ENCODE assay signal across 1 cellular context in the genomic region with DNA sequence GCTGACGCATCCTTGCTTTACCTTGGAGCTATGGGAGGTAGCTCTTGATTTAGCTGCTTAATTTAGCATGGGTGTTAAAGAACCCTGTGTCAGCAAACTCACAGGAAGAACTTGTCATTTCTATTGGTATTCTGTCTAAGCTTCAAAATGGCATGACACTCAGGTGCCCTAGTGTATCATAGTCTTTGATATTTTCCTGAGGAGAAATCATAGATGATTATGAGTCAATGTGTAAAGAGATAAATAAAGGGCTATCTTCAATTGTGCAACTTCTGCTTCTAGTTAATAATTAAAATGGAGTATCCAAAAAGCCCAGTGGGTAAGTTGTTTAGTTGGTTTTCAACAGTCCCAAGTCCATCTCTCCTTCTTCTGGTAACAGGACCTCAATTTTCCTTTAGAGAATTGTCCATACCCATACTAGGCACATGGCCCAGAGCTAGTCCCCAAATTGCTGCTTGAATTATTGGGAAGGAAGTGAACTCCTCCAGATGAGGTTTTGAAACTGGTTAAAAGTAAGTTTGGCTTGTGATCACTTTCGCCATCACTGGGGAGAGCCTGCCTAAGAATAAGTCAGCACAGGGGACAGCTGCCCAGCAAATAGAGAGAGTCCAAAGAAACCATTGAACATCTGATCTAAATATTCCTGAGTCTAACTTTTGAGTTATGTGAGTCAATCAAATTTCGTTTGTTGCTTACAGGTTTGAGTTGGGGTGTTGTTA.
TF ChIP-seq lines count a peak whose summit lies in the region.

No MANE protein-coding gene starts in this region.

TF ChIP-seq in HepG2, 621 proteins besides CTCF, POLR2A, EP300 and RAD21 (continued from another document and continues in another):
- TF ChIP-seq, protein P1, sequence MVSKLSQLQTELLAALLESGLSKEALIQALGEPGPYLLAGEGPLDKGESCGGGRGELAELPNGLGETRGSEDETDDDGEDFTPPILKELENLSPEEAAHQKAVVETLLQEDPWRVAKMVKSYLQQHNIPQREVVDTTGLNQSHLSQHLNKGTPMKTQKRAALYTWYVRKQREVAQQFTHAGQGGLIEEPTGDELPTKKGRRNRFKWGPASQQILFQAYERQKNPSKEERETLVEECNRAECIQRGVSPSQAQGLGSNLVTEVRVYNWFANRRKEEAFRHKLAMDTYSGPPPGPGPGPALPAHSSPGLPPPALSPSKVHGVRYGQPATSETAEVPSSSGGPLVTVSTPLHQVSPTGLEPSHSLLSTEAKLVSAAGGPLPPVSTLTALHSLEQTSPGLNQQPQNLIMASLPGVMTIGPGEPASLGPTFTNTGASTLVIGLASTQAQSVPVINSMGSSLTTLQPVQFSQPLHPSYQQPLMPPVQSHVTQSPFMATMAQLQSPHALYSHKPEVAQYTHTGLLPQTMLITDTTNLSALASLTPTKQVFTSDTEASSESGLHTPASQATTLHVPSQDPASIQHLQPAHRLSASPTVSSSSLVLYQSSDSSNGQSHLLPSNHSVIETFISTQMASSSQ (IDR thresholded peaks at IDR 0.05; ENCODE audit: low read depth) = peak; percentile 99
- TF ChIP-seq, protein P1 (CRISPR knock-in tag; IDR thresholded peaks at IDR 0.05; ENCODE audit: borderline replicate concordance) = peak; percentile 99
- TF ChIP-seq ZNF746 (CRISPR knock-in tag; IDR thresholded peaks at IDR 0.05) (no peak; the same call in 1 of the 2 replicates), WIZ (CRISPR knock-in tag; IDR thresholded peaks at IDR 0.05) (no peak), NFAT5 (CRISPR knock-in tag; IDR thresholded peaks at IDR 0.05) (no peak), MZF1 (CRISPR knock-in tag; IDR thresholded peaks at IDR 0.05; ENCODE audit: borderline replicate concordance) (no peak), ZHX1 (CRISPR knock-in tag; IDR thresholded peaks at IDR 0.05; ENCODE audit: low read depth) (no peak), IRF9 (CRISPR knock-in tag; IDR thresholded peaks at IDR 0.05; ENCODE audit: borderline replicate concordance) (no peak), NCOR1 (IDR thresholded peaks at IDR 0.05; ENCODE audit: borderline replicate concordance, low read length) (peak; percentile 80), DMAP1 (CRISPR knock-in tag; IDR thresholded peaks at IDR 0.05) (no peak; the same call in 1 of the 2 replicates), HIVEP1 (CRISPR knock-in tag; IDR thresholded peaks at IDR 0.05) (no peak), IKZF1 (IDR thresholded peaks at IDR 0.05) (no peak), SAFB2 (CRISPR knock-in tag; IDR thresholded peaks at IDR 0.05; ENCODE audit: borderline replicate concordance, low read depth) (no peak), KLF9 (CRISPR knock-in tag; IDR thresholded peaks at IDR 0.05; ENCODE audit: low read depth) (no peak; the same call in 1 of the 2 replicates), NONO (IDR thresholded peaks at IDR 0.05) (no peak), NONO (CRISPR knock-in tag; conservative IDR thresholded peaks at IDR 0.05) (peak; percentile 46), HNF4G (IDR thresholded peaks at IDR 0.05; ENCODE audit: borderline replicate concordance, low read depth, low read length) (peak; percentile 76), HNF4G (CRISPR knock-in tag; IDR thresholded peaks at IDR 0.05; ENCODE audit: borderline replicate concordance, low read depth) (peak; percentile 51; the same call in 1 of the 2 replicates), EHMT2 (IDR thresholded peaks at IDR 0.05; ENCODE audit: borderline replicate concordance, low read depth, low read length) (peak; percentile 85), ZFAT (CRISPR knock-in tag; conservative IDR thresholded peaks at IDR 0.05) (no peak), HNRNPUL1 (IDR thresholded peaks at IDR 0.05; ENCODE audit: low read depth, low read length) (peak; percentile 97), MTF1 (CRISPR knock-in tag; IDR thresholded peaks at IDR 0.05) (no peak), IRF2 (CRISPR knock-in tag; IDR thresholded peaks at IDR 0.05) (peak; percentile 73; the same call in 1 of the 2 replicates), ZNF441 (CRISPR knock-in tag; IDR thresholded peaks at IDR 0.05; ENCODE audit: borderline replicate concordance) (no peak), ZNF343 (CRISPR knock-in tag; IDR thresholded peaks at IDR 0.05) (no peak), NFE2L1 (CRISPR knock-in tag; IDR thresholded peaks at IDR 0.05; ENCODE audit: borderline replicate concordance) (no peak), ZNF460 (CRISPR knock-in tag; IDR thresholded peaks at IDR 0.05; ENCODE audit: borderline replicate concordance) (no peak), TBP (CRISPR knock-in tag; IDR thresholded peaks at IDR 0.05) (no peak), ZNF362 (CRISPR knock-in tag; IDR thresholded peaks at IDR 0.05; ENCODE audit: borderline replicate concordance) (peak; percentile 54; the same call in 1 of the 2 replicates), ZSCAN29 (CRISPR knock-in tag; conservative IDR thresholded peaks at IDR 0.05) (no peak), NCOA5 (CRISPR knock-in tag; IDR thresholded peaks at IDR 0.05) (no peak), EED (CRISPR knock-in tag; IDR thresholded peaks at IDR 0.05) (no peak), REL (CRISPR knock-in tag; conservative IDR thresholded peaks at IDR 0.05) (no peak), SMARCC2 (IDR thresholded peaks at IDR 0.05) (no peak), PHF21A (CRISPR knock-in tag; IDR thresholded peaks at IDR 0.05) (no peak), PLRG1 (conservative IDR thresholded peaks at IDR 0.05) (no peak)
- TF ChIP-seq, protein P2, sequence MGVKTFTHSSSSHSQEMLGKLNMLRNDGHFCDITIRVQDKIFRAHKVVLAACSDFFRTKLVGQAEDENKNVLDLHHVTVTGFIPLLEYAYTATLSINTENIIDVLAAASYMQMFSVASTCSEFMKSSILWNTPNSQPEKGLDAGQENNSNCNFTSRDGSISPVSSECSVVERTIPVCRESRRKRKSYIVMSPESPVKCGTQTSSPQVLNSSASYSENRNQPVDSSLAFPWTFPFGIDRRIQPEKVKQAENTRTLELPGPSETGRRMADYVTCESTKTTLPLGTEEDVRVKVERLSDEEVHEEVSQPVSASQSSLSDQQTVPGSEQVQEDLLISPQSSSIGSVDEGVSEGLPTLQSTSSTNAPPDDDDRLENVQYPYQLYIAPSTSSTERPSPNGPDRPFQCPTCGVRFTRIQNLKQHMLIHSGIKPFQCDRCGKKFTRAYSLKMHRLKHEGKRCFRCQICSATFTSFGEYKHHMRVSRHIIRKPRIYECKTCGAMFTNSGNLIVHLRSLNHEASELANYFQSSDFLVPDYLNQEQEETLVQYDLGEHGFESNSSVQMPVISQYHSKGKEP (CRISPR knock-in tag; IDR thresholded peaks at IDR 0.05) = no peak
- TF ChIP-seq, protein P3, sequence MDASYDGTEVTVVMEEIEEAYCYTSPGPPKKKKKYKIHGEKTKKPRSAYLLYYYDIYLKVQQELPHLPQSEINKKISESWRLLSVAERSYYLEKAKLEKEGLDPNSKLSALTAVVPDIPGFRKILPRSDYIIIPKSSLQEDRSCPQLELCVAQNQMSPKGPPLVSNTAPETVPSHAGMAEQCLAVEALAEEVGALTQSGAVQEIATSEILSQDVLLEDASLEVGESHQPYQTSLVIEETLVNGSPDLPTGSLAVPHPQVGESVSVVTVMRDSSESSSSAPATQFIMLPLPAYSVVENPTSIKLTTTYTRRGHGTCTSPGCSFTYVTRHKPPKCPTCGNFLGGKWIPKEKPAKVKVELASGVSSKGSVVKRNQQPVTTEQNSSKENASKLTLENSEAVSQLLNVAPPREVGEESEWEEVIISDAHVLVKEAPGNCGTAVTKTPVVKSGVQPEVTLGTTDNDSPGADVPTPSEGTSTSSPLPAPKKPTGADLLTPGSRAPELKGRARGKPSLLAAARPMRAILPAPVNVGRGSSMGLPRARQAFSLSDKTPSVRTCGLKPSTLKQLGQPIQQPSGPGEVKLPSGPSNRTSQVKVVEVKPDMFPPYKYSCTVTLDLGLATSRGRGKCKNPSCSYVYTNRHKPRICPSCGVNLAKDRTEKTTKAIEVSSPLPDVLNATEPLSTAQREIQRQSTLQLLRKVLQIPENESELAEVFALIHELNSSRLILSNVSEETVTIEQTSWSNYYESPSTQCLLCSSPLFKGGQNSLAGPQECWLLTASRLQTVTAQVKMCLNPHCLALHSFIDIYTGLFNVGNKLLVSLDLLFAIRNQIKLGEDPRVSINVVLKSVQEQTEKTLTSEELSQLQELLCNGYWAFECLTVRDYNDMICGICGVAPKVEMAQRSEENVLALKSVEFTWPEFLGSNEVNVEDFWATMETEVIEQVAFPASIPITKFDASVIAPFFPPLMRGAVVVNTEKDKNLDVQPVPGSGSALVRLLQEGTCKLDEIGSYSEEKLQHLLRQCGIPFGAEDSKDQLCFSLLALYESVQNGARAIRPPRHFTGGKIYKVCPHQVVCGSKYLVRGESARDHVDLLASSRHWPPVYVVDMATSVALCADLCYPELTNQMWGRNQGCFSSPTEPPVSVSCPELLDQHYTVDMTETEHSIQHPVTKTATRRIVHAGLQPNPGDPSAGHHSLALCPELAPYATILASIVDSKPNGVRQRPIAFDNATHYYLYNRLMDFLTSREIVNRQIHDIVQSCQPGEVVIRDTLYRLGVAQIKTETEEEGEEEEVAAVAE (CRISPR knock-in tag; IDR thresholded peaks at IDR 0.05; ENCODE audit: borderline replicate concordance) = no peak
